14 cellular contexts compared by ENCODE assay signal in genomic region chr14:20446889-20447288, GRCh38. TPM values are rescaled to one million over a fixed set of nuclear protein-coding genes. Genes with fewer than 3 reads are reported as not detected.
"Had no signal": no experiment of that assay in that cellular context is flagged by ENCODE, and none has a peak within 500 bp of the region (broad histone marks: within the 10 kb centered on the region; RNA-seq: fewer than 3 reads in every experiment).

No MANE protein-coding gene starts in this region.

- H3K9me3 Mint-ChIP-seq: activated naive CD8-positive, alpha-beta T cell treated with anti-CD3 and anti-CD28 coated beads, Interleukin-2, amount 10 ng/mL, durations not matched to agents 7 days and 5 days; activated T-helper 2 cell treated with anti-CD3 and anti-CD28 coated beads, Interferon-gamma antibody, Interleukin-2, Interleukin-4, amounts not matched to agents 10 μg/mL and 5 μg/mL and 100 μg/mL, durations not matched to agents 14 hours and 24 hours and 36 hours; natural killer cell treated with Interleukin-12 subunit alpha and Interleukin-12 subunit beta and Interleukin-15 and Interleukin-18, amount 100 ng/mL, for 72 hours; T-helper 1 cell treated with Interleukin-12 subunit alpha and Interleukin-12 subunit beta and Interleukin-4 antibody, amounts not matched to agents 30 μg/mL and 1 μg/mL, for 36 hours had no signal

- ATAC-seq: left ventricle myocardium superior; natural killer cell treated with Interleukin-12 subunit alpha and Interleukin-12 subunit beta and Interleukin-15 and Interleukin-18, amount 100 ng/mL, for 72 hours; SK-N-SH treated with all-trans-retinoic acid at 6 μM for 48 hours had no signal

- H3K27me3 Mint-ChIP-seq: activated naive CD8-positive, alpha-beta T cell treated with anti-CD3 and anti-CD28 coated beads, Interleukin-2, amount 10 ng/mL, durations not matched to agents 7 days and 5 days; natural killer cell treated with Interleukin-12 subunit alpha and Interleukin-12 subunit beta and Interleukin-15 and Interleukin-18, amount 100 ng/mL, for 72 hours had no signal

- DNase-seq: activated CD4-positive, alpha-beta T cell treated with anti-CD3 and anti-CD28 coated beads, Interleukin-2, amount 50 U/mL, for 1 hour; activated CD4-positive, CD25-positive, alpha-beta regulatory T cell; activated naive CD8-positive, alpha-beta T cell treated with anti-CD3 and anti-CD28 coated beads, Interleukin-2, amount 10 ng/mL, durations not matched to agents 7 days and 5 days; aorta; dermis blood vessel endothelial cell; erythroblast; left ventricle myocardium superior; mesenchymal stem cell; stimulated activated CD4-positive, alpha-beta T cell treated with anti-CD3 and anti-CD28 coated beads, Interleukin-12 subunit alpha, Interleukin-12 subunit beta, amount 100 ng/mL, for 4 hours had no signal

- H3K27ac Mint-ChIP-seq: activated naive CD8-positive, alpha-beta T cell treated with anti-CD3 and anti-CD28 coated beads, Interleukin-2, amount 10 ng/mL, durations not matched to agents 7 days and 5 days had no signal

- H3K4me3 Mint-ChIP-seq: activated naive CD8-positive, alpha-beta T cell treated with anti-CD3 and anti-CD28 coated beads, Interleukin-2, amount 10 ng/mL, durations not matched to agents 7 days and 5 days; natural killer cell treated with Interleukin-12 subunit alpha and Interleukin-12 subunit beta and Interleukin-15 and Interleukin-18, amount 100 ng/mL, for 72 hours; T-helper 1 cell treated with Interleukin-12 subunit alpha and Interleukin-12 subunit beta and Interleukin-4 antibody, amounts not matched to agents 30 μg/mL and 1 μg/mL, for 36 hours had no signal

RNA-seq across cellular contexts. Expression of gene KLHL33, which starts 10.9 kb away (rescaled TPM):
- total RNA-seq: activated T-helper 2 cell treated with anti-CD3 and anti-CD28 coated beads, Interferon-gamma antibody, Interleukin-2, Interleukin-4, amounts not matched to agents 10 μg/mL and 5 μg/mL and 100 μg/mL, durations not matched to agents 14 hours and 24 hours and 36 hours; hepatocyte had no signal
